Comparison of ENCODE assay signal across 16 cellular contexts in genomic region chr6:101762851-101763250, GRCh38.
"Had no signal": no experiment of that assay in that cellular context is flagged by ENCODE, and none has a peak within 500 bp of the region (broad histone marks: within the 10 kb centered on the region; RNA-seq: fewer than 3 reads in every experiment).

No MANE protein-coding gene starts in this region.

- H3K4me1 Mint-ChIP-seq: activated naive CD8-positive, alpha-beta T cell treated with anti-CD3 and anti-CD28 coated beads, Interleukin-2, amount 50 U/mL, for 24 hours; natural killer cell had no signal

- H3K27ac Mint-ChIP-seq: activated naive CD4-positive, alpha-beta T cell treated with anti-CD3 and anti-CD28 coated beads for 36 hours; activated naive CD8-positive, alpha-beta T cell treated with anti-CD3 and anti-CD28 coated beads, Interleukin-2, amount 50 U/mL, for 24 hours; activated T-helper 2 cell treated with anti-CD3 and anti-CD28 coated beads, Interferon-gamma antibody, Interleukin-2, Interleukin-4, amounts not matched to agents 10 μg/mL and 5 μg/mL and 100 μg/mL, durations not matched to agents 14 hours and 24 hours and 36 hours; natural killer cell; type B pancreatic cell had no signal

- H3K27me3 Mint-ChIP-seq: activated naive CD8-positive, alpha-beta T cell treated with anti-CD3 and anti-CD28 coated beads, Interleukin-2, amount 50 U/mL, for 24 hours had no signal

- H3K4me3 ChIP-seq: ascending aorta, SK-N-MC had no signal

- H3K36me3 Mint-ChIP-seq: natural killer cell, type B pancreatic cell had no signal

- ATAC-seq: activated naive CD8-positive, alpha-beta T cell treated with anti-CD3 and anti-CD28 coated beads, Interleukin-2, amount 50 U/mL, for 24 hours; natural killer cell; right cardiac atrium; stimulated activated naive CD8-positive, alpha-beta T cell treated with anti-CD3 and anti-CD28 coated beads, Interleukin-15, Interleukin-2, amounts not matched to agents 100 U/mL and 50 U/mL, for 24 hours had no signal

- H3K4me3 Mint-ChIP-seq: activated naive CD4-positive, alpha-beta T cell treated with anti-CD3 and anti-CD28 coated beads for 36 hours; activated naive CD8-positive, alpha-beta T cell treated with anti-CD3 and anti-CD28 coated beads, Interleukin-2, amount 50 U/mL, for 24 hours; natural killer cell; type B pancreatic cell had no signal

- H3K9me3 ChIP-seq: ascending aorta had no signal

- H3K4me1 ChIP-seq: ascending aorta had no signal

- H3K27ac ChIP-seq: ascending aorta, SK-N-MC had no signal

- H3K36me3 ChIP-seq: ascending aorta had no signal

- DNase-seq: activated CD4-positive, alpha-beta T cell treated with anti-CD3 and anti-CD28 coated beads, Interleukin-2, amount 50 U/mL, for 1 hour; activated naive CD4-positive, alpha-beta T cell treated with anti-CD3 and anti-CD28 coated beads for 36 hours; activated naive CD8-positive, alpha-beta T cell treated with anti-CD3 and anti-CD28 coated beads, Interleukin-2, amount 50 U/mL, for 24 hours; central memory CD4-positive, alpha-beta T cell; cortex of kidney; effector CD4-positive, alpha-beta T cell; kidney; mesendoderm; natural killer cell; nucleus accumbens; right cardiac atrium; stimulated activated naive CD8-positive, alpha-beta T cell treated with anti-CD3 and anti-CD28 coated beads, Interleukin-15, Interleukin-2, amounts not matched to agents 100 U/mL and 50 U/mL, for 24 hours had no signal

- H3K9me3 Mint-ChIP-seq: activated naive CD4-positive, alpha-beta T cell treated with anti-CD3 and anti-CD28 coated beads for 36 hours; activated naive CD8-positive, alpha-beta T cell treated with anti-CD3 and anti-CD28 coated beads, Interleukin-2, amount 50 U/mL, for 24 hours; activated T-helper 2 cell treated with anti-CD3 and anti-CD28 coated beads, Interferon-gamma antibody, Interleukin-2, Interleukin-4, amounts not matched to agents 10 μg/mL and 5 μg/mL and 100 μg/mL, durations not matched to agents 14 hours and 24 hours and 36 hours; type B pancreatic cell had no signal

- H3K27me3 ChIP-seq: ascending aorta had no signal
